In the genomic region with DNA sequence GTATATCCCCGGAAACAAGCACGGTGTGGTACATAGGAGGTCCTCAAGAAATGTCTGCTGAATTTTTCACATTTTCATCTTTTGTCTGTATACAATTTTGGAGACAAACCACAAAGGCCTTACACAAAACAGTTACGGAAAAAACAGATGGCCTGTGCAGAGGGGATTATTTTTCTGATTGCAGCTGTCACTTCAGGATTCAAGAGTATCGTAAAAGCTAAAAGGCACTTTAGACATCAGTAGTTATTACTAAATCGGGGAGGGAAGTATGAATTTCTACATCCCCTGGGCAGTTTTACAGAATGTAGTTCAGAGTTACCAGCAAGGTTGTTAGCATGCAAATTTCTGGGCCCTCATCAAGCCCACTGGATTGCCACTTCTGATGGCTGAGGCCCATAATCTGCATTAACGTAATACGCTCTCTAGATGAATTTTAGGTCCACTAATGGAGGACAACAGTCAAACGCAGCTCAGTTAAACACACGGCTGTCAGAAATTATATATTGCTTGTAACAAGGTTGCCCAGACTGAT, we compare ENCODE assay signal across 7 cellular contexts. TPM values are rescaled to one million over a fixed set of nuclear protein-coding genes. Genes with fewer than 3 reads are reported as not detected.
DNase-seq lines count a peak whose midpoint lies in the region; TF ChIP-seq lines count a peak whose summit lies in the region.

No MANE protein-coding gene starts in this region.

- no peaks in the 10 kb centered on the region for H3K27me3 ChIP-seq in effector memory CD4-positive, alpha-beta T cell (replicated peaks; ENCODE audit: control insufficient read depth, insufficient read depth, low read length, poor library complexity, severe bottlenecking)
- no peaks in the 10 kb centered on the region for H3K27me3 ChIP-seq in sigmoid colon

- TF ChIP-seq EP300 in sigmoid colon (IDR thresholded peaks at IDR 0.05): no peak

- intact Hi-C loops in sigmoid colon (cut with DNase I): loop anchor here (5.0 kb wide), 1 partner anchor 149 kb away; a partner anchor contains a TSS

- 71 to 72% methylated on average over 9 of the region's 9 CpGs for WGBS in sigmoid colon, 2 donors

- peaks cover 19% of the 10 kb centered on the region for H3K4me1 ChIP-seq in effector memory CD4-positive, alpha-beta T cell (ENCODE audit: control insufficient read depth, insufficient read depth, low read length, poor library complexity, severe bottlenecking)
- H3K4me1 ChIP-seq in sigmoid colon: peaks cover 0 to 39% (median 16%) of the 10 kb centered on the region in 4 donors

- H3K36me3 ChIP-seq in effector memory CD4-positive, alpha-beta T cell (ENCODE audit: control insufficient read depth, insufficient read depth, low read length): no peaks in the 10 kb centered on the region
- H3K36me3 ChIP-seq in sigmoid colon: peaks cover 0 to 10% (median 0%) of the 10 kb centered on the region in 4 donors

- no peak for TF ChIP-seq POLR2A in sigmoid colon (IDR thresholded peaks at IDR 0.05)

- no peak for TF ChIP-seq CTCF in GM12875 (IDR thresholded peaks at IDR 0.05; ENCODE audit: borderline replicate concordance, insufficient read depth, low read depth, low read length)
- no peak for TF ChIP-seq CTCF in sigmoid colon (IDR thresholded peaks at IDR 0.05)

- DNase-seq in NCI-H524 (lab: John Stamatoyannopoulos, UW) (peak; percentile 98 to 99), sigmoid colon (no peak), HUDEP-2 (lab: John Stamatoyannopoulos, UW; ENCODE audit: unreplicated experiment in 76 of 76) (no peak), CD1c-positive myeloid dendritic cell (ENCODE audit: extremely low spot score) (no peak)
- DNase-seq in effector memory CD4-positive, alpha-beta T cell: no peak
- no peak for DNase-seq in stimulated activated CD8-positive, alpha-beta memory T cell treated with anti-CD3 and anti-CD28 coated beads, Interleukin-4, amount 100 ng/mL, for 48 hours

- H3K27ac ChIP-seq in effector memory CD4-positive, alpha-beta T cell (ENCODE audit: insufficient read depth, low read length, poor library complexity, severe bottlenecking): no peak overlapping the region
- H3K27ac ChIP-seq in sigmoid colon: peak overlapping the region; percentile 87 to 94 (median 90)

- H3K4me3 ChIP-seq in GM12875 (ENCODE audit: low read depth, low read length): peak overlapping the region; percentile 88
- peak overlapping the region; percentile 58 for H3K4me3 ChIP-seq in effector memory CD4-positive, alpha-beta T cell (ENCODE audit: insufficient read depth, low read depth, low read length, poor library complexity, severe bottlenecking)
- peak overlapping the region in 1 of 4 donors; percentile 89 for H3K4me3 ChIP-seq in sigmoid colon

- H3K9me3 ChIP-seq in effector memory CD4-positive, alpha-beta T cell (ENCODE audit: control insufficient read depth, low read length): no peaks in the 10 kb centered on the region
- H3K9me3 ChIP-seq in sigmoid colon: no peaks in the 10 kb centered on the region

RNA-seq across cellular contexts. Expression of a gene that starts 1.2 kb away (rescaled TPM):
- 10 to 100 TPM; 16.8 to 23.5 (median 21.0) TPM for total RNA-seq in sigmoid colon
- 10 to 100 TPM in 2 of 3 donors, 1 to 10 TPM in 1; 9.0 to 16.6 (median 15.3) TPM for polyA plus RNA-seq in sigmoid colon

Comparison
In these comparisons a context has a peak if more than half of its experiments do, and no peak if none do; other contexts are left out.
1. DNase-seq: peak in NCI-H524 (2 of 2); none in effector memory CD4-positive, alpha-beta T cell (0 of 3), sigmoid colon (single experiment), stimulated activated CD8-positive, alpha-beta memory T cell treated with anti-CD3 and anti-CD28 coated beads, Interleukin-4, amount 100 ng/mL, for 48 hours (single experiment), HUDEP-2 (0 of 76) and CD1c-positive myeloid dendritic cell (single experiment).